13 cellular contexts compared by ENCODE assay signal in genomic region chr4:94419956-94420355, GRCh38. TPM values are rescaled to one million over a fixed set of nuclear protein-coding genes. Genes with fewer than 3 reads are reported as not detected.
A peak's percentile ranks its signal among the peaks of the same experiment; 100 is the strongest.
DNase-seq lines count a peak whose midpoint lies in the region; ATAC-seq and TF ChIP-seq lines count a peak whose summit lies in the region.
"Had no signal": no experiment of that assay in that cellular context is flagged by ENCODE, and none has a peak within 500 bp of the region (broad histone marks: within the 10 kb centered on the region; RNA-seq: fewer than 3 reads in every experiment).

No MANE protein-coding gene starts in this region.

- intact Hi-C loops in left lung (cut with DNase I): no loop called here

- DNase-seq in AG08395 (ENCODE audit: low spot score) (peak; percentile 10), LoVo (ENCODE audit: low spot score) (peak; percentile 60), epithelial cell of esophagus (ENCODE audit: low read depth) (peak; percentile 94), left lung (no peak), T-helper 1 cell (no peak)
- no peak for DNase-seq in stimulated activated CD4-positive, alpha-beta T cell treated with anti-CD3 and anti-CD28 coated beads, Interleukin-12 subunit alpha, Interleukin-12 subunit beta, amount 100 ng/mL, for 4 hours
- no peak for DNase-seq in stimulated activated naive CD8-positive, alpha-beta T cell treated with anti-CD3 and anti-CD28 coated beads, Interleukin-15, amount 100 ng/mL, for 72 hours
- DNase-seq: activated CD4-positive, alpha-beta T cell treated with anti-CD3 and anti-CD28 coated beads for 48 hours; BE2C; glutamatergic neuron; NCI-H1694 treated with DMSO at 0.1 percent for 48 hours had no signal

- H3K27me3 Mint-ChIP-seq in stimulated activated naive CD8-positive, alpha-beta T cell treated with anti-CD3 and anti-CD28 coated beads, Interleukin-15, amount 100 ng/mL, for 72 hours: peaks cover 32% of the 10 kb centered on the region

- H3K4me1 ChIP-seq in left lung: no peaks in the 10 kb centered on the region
- H3K4me1 ChIP-seq: BE2C, tibial nerve had no signal

- H3K4me3 Mint-ChIP-seq in stimulated activated naive CD8-positive, alpha-beta T cell treated with anti-CD3 and anti-CD28 coated beads, Interleukin-15, amount 100 ng/mL, for 72 hours: no peak overlapping the region

- no peak overlapping the region for H3K27ac ChIP-seq in left lung
- H3K27ac ChIP-seq: tibial nerve had no signal

- H3K36me3 ChIP-seq in left lung: no peaks in the 10 kb centered on the region
- H3K36me3 ChIP-seq: BE2C, tibial nerve had no signal

- H3K4me3 ChIP-seq in epithelial cell of esophagus (ENCODE audit: low read length) (no peak overlapping the region), left lung (no peak overlapping the region)
- H3K4me3 ChIP-seq: tibial nerve had no signal

- TF ChIP-seq CTCF in epithelial cell of esophagus (IDR thresholded peaks at IDR 0.05; ENCODE audit: insufficient read depth, low read depth, low read length, missing control alignments) (no peak), left lung (IDR thresholded peaks at IDR 0.05) (no peak)

- H3K9me3 Mint-ChIP-seq in stimulated activated naive CD8-positive, alpha-beta T cell treated with anti-CD3 and anti-CD28 coated beads, Interleukin-15, amount 100 ng/mL, for 72 hours: peaks cover 0 to 18% of the 10 kb centered on the region in 2 donors

- H3K9me3 ChIP-seq in left lung: peaks cover 0 to 3% of the 10 kb centered on the region in 2 donors
- H3K9me3 ChIP-seq: BE2C had no signal

- no peaks in the 10 kb centered on the region for H3K4me1 Mint-ChIP-seq in stimulated activated naive CD8-positive, alpha-beta T cell treated with anti-CD3 and anti-CD28 coated beads, Interleukin-15, amount 100 ng/mL, for 72 hours

- no peaks in the 10 kb centered on the region for H3K27me3 ChIP-seq in left lung
- H3K27me3 ChIP-seq: BE2C, tibial nerve had no signal

- peak; percentile 26 for ATAC-seq in left lung
- ATAC-seq in HG03521 (IDR thresholded peaks at IDR 0.05; ENCODE audit: unreplicated experiment): no peak
- no peak for ATAC-seq in stimulated activated naive CD8-positive, alpha-beta T cell treated with anti-CD3 and anti-CD28 coated beads, Interleukin-15, amount 100 ng/mL, for 72 hours

- H3K27ac Mint-ChIP-seq in stimulated activated naive CD8-positive, alpha-beta T cell treated with anti-CD3 and anti-CD28 coated beads, Interleukin-15, amount 100 ng/mL, for 72 hours: no peak overlapping the region

RNA-seq across cellular contexts. Expression of gene PDLIM5, which starts 31.8 kb away (rescaled TPM):
- total RNA-seq in left lung: 100 to 1,000 TPM in 1 of 2 donors, 10 to 100 TPM in 1; 75.7 to 105 TPM

Comparison
In these comparisons a context has a peak if more than half of its experiments do, and no peak if none do; other contexts are left out.
1. DNase-seq: peak in AG08395 (single experiment), LoVo (single experiment) and epithelial cell of esophagus (single experiment); none in left lung (0 of 2), stimulated activated CD4-positive, alpha-beta T cell treated with anti-CD3 and anti-CD28 coated beads, Interleukin-12 subunit alpha, Interleukin-12 subunit beta, amount 100 ng/mL, for 4 hours (single experiment), stimulated activated naive CD8-positive, alpha-beta T cell treated with anti-CD3 and anti-CD28 coated beads, Interleukin-15, amount 100 ng/mL, for 72 hours (0 of 2) and T-helper 1 cell (0 of 5).